25 cellular contexts compared by ENCODE assay signal in genomic region chr3:98972720-98973119, GRCh38.
DNase-seq lines count a peak whose midpoint lies in the region; ATAC-seq, FAIRE-seq and TF ChIP-seq lines count a peak whose summit lies in the region.
"Had no signal": no experiment of that assay in that cellular context is flagged by ENCODE, and none has a peak within 500 bp of the region (broad histone marks: within the 10 kb centered on the region; RNA-seq: fewer than 3 reads in every experiment).

No MANE protein-coding gene starts in this region.

- no peaks in the 10 kb centered on the region for H3K36me3 Mint-ChIP-seq in astrocyte (ENCODE audit: low read depth, unreplicated experiment)
- no peaks in the 10 kb centered on the region for H3K36me3 Mint-ChIP-seq in natural killer cell treated with Interleukin-12 subunit alpha and Interleukin-12 subunit beta and Interleukin-15 and Interleukin-18, amount 100 ng/mL, for 72 hours
- H3K36me3 Mint-ChIP-seq: activated CD8-positive, alpha-beta memory T cell treated with anti-CD3 and anti-CD28 coated beads, Interleukin-2, amount 10 ng/mL, durations not matched to agents 7 days and 5 days; stimulated activated effector memory CD8-positive, alpha-beta T cell treated with anti-CD3 and anti-CD28 coated beads, Interleukin-12 subunit alpha, Interleukin-12 subunit beta, amount 100 ng/mL, for 72 hours had no signal

- H3K14ac ChIP-seq in mesenchymal stem cell (ENCODE audit: low read length in 2 of 2) = no peak overlapping the region

- H4K91ac ChIP-seq in mesenchymal stem cell (ENCODE audit: low read length) = no peak overlapping the region

- H2BK5ac ChIP-seq in mesenchymal stem cell (ENCODE audit: low read depth, low read length, poor library complexity, severe bottlenecking) = peak overlapping the region; percentile 77

- WGBS in A549 (ENCODE audit: missing lambda C conversion rate) = 34% methylated on average over 3 of the region's 3 CpGs
- 100% methylated on average over 1 of the region's 3 CpGs for WGBS in mesenchymal stem cell

- no peak for TF ChIP-seq CTCF in A549 (IDR thresholded peaks at IDR 0.05)
- TF ChIP-seq CTCF in astrocyte (IDR thresholded peaks at IDR 0.05; ENCODE audit: insufficient read depth, low read depth, low read length) = no peak

- TF ChIP-seq EP300 in A549 (IDR thresholded peaks at IDR 0.05) = no peak

- peak overlapping the region; percentile 80 for H3K4me2 ChIP-seq in A549
- peak overlapping the region; percentile 70 for H3K4me2 ChIP-seq in astrocyte (ENCODE audit: low read length)
- no peak overlapping the region for H3K4me2 ChIP-seq in mesenchymal stem cell (ENCODE audit: low read length, poor library complexity, severe bottlenecking)

- no peak overlapping the region for H4K8ac ChIP-seq in mesenchymal stem cell (ENCODE audit: low read length)

- no peaks in the 10 kb centered on the region for H3K27me3 ChIP-seq in astrocyte (ENCODE audit: insufficient read depth, low read length)
- H3K27me3 ChIP-seq in mesenchymal stem cell (ENCODE audit: control insufficient read depth in 1 of 2, insufficient read depth in 1 of 2, low read length in 2 of 2) = no peaks in the 10 kb centered on the region
- H3K27me3 ChIP-seq: Peyer's patch had no signal

- H3K27ac ChIP-seq in A549 (peak overlapping the region; percentile 96 to 97), astrocyte (ENCODE audit: low read depth, low read length) (peak overlapping the region; percentile 99), mesenchymal stem cell (ENCODE audit: low read length, poor library complexity, severe bottlenecking) (peak overlapping the region; percentile 84)
- H3K27ac ChIP-seq: Peyer's patch had no signal

- ATAC-seq in A549 = peak in 1 of 2 experiments; percentile 10; a peak in 2 of 6 replicates
- ATAC-seq in natural killer cell treated with Interleukin-12 subunit alpha and Interleukin-12 subunit beta and Interleukin-15 and Interleukin-18, amount 100 ng/mL, for 72 hours = no peak
- ATAC-seq: activated CD8-positive, alpha-beta memory T cell treated with anti-CD3 and anti-CD28 coated beads, Interleukin-2, amount 10 ng/mL, durations not matched to agents 7 days and 5 days; activated T-cell treated with anti-CD3 and anti-CD28 coated beads, Interleukin-2, amount 50 U/mL, for 72 hours; stimulated activated effector memory CD8-positive, alpha-beta T cell treated with anti-CD3 and anti-CD28 coated beads, Interleukin-12 subunit alpha, Interleukin-12 subunit beta, amount 100 ng/mL, for 72 hours had no signal

- H2BK15ac ChIP-seq in mesenchymal stem cell (ENCODE audit: low read depth, poor library complexity, severe bottlenecking) = no peak overlapping the region

- H3K79me2 ChIP-seq in astrocyte (ENCODE audit: insufficient read depth, low read length) = peaks cover 35% of the 10 kb centered on the region

- H3K27me3 Mint-ChIP-seq in astrocyte (ENCODE audit: low read depth, unreplicated experiment) = no peaks in the 10 kb centered on the region
- no peaks in the 10 kb centered on the region for H3K27me3 Mint-ChIP-seq in natural killer cell treated with Interleukin-12 subunit alpha and Interleukin-12 subunit beta and Interleukin-15 and Interleukin-18, amount 100 ng/mL, for 72 hours
- H3K27me3 Mint-ChIP-seq: activated CD4-positive, alpha-beta T cell treated with anti-CD3 and anti-CD28 coated beads, Interleukin-2, amount 10 ng/mL, durations not matched to agents 7 days and 5 days; activated CD8-positive, alpha-beta memory T cell treated with anti-CD3 and anti-CD28 coated beads, Interleukin-2, amount 10 ng/mL, durations not matched to agents 7 days and 5 days had no signal

- H3K4ac ChIP-seq in mesenchymal stem cell (ENCODE audit: low read depth in 1 of 2, low read length in 2 of 2) = no peak overlapping the region

- peaks cover 7% of the 10 kb centered on the region for H3K9me3 Mint-ChIP-seq in astrocyte (ENCODE audit: unreplicated experiment)
- H3K9me3 Mint-ChIP-seq in natural killer cell treated with Interleukin-12 subunit alpha and Interleukin-12 subunit beta and Interleukin-15 and Interleukin-18, amount 100 ng/mL, for 72 hours = no peaks in the 10 kb centered on the region
- H3K9me3 Mint-ChIP-seq: activated naive CD4-positive, alpha-beta T cell treated with anti-CD3 and anti-CD28 coated beads, Interleukin-2, amount 50 U/mL, for 24 hours; T-helper 2 cell treated with Interferon-gamma antibody and Interleukin-4, amounts not matched to agents 5 μg/mL and 100 μg/mL, for 36 hours had no signal

- peak overlapping the region; percentile 85 for H3K9ac ChIP-seq in astrocyte (ENCODE audit: low read length)
- H3K9ac ChIP-seq in mesenchymal stem cell (ENCODE audit: low read length) = peak overlapping the region; percentile 78

- H3K4me3 Mint-ChIP-seq in astrocyte (ENCODE audit: unreplicated experiment) = no peak overlapping the region
- no peak overlapping the region for H3K4me3 Mint-ChIP-seq in natural killer cell treated with Interleukin-12 subunit alpha and Interleukin-12 subunit beta and Interleukin-15 and Interleukin-18, amount 100 ng/mL, for 72 hours
- H3K4me3 Mint-ChIP-seq: activated CD4-positive, alpha-beta T cell treated with anti-CD3 and anti-CD28 coated beads, Interleukin-2, amount 10 ng/mL, durations not matched to agents 7 days and 5 days; activated CD8-positive, alpha-beta memory T cell treated with anti-CD3 and anti-CD28 coated beads, Interleukin-2, amount 10 ng/mL, durations not matched to agents 7 days and 5 days; activated naive CD4-positive, alpha-beta T cell treated with anti-CD3 and anti-CD28 coated beads, Interleukin-2, amount 50 U/mL, for 24 hours; activated T-cell treated with anti-CD3 and anti-CD28 coated beads, Interleukin-2, amount 50 U/mL, for 72 hours; stimulated activated effector memory CD8-positive, alpha-beta T cell treated with anti-CD3 and anti-CD28 coated beads, Interleukin-12 subunit alpha, Interleukin-12 subunit beta, amount 100 ng/mL, for 72 hours; T-helper 2 cell treated with Interferon-gamma antibody and Interleukin-4, amounts not matched to agents 5 μg/mL and 100 μg/mL, for 36 hours had no signal

- POLR2A ChIA-PET in A549 (lab: Yijun Ruan, JAX) = interaction anchor here (1.7 to 2.5 kb wide), 3 partner anchors 59 to 72 kb away, joined by 5 to 36 read pairs (median 8); partner anchors contain the start of gene DCBLD2

- peak overlapping the region; percentile 78 for H3K27ac Mint-ChIP-seq in astrocyte (ENCODE audit: unreplicated experiment)
- no peak overlapping the region for H3K27ac Mint-ChIP-seq in natural killer cell treated with Interleukin-12 subunit alpha and Interleukin-12 subunit beta and Interleukin-15 and Interleukin-18, amount 100 ng/mL, for 72 hours
- H3K27ac Mint-ChIP-seq: activated CD4-positive, alpha-beta T cell treated with anti-CD3 and anti-CD28 coated beads, Interleukin-2, amount 10 ng/mL, durations not matched to agents 7 days and 5 days; activated CD8-positive, alpha-beta memory T cell treated with anti-CD3 and anti-CD28 coated beads, Interleukin-2, amount 10 ng/mL, durations not matched to agents 7 days and 5 days; activated naive CD4-positive, alpha-beta T cell treated with anti-CD3 and anti-CD28 coated beads, Interleukin-2, amount 50 U/mL, for 24 hours; activated T-cell treated with anti-CD3 and anti-CD28 coated beads, Interleukin-2, amount 50 U/mL, for 72 hours; stimulated activated effector memory CD8-positive, alpha-beta T cell treated with anti-CD3 and anti-CD28 coated beads, Interleukin-12 subunit alpha, Interleukin-12 subunit beta, amount 100 ng/mL, for 72 hours; T-helper 2 cell treated with Interferon-gamma antibody and Interleukin-4, amounts not matched to agents 5 μg/mL and 100 μg/mL, for 36 hours had no signal

- H3K9me3 ChIP-seq in A549 (peaks cover 25% of the 10 kb centered on the region; the same call in 1 of the 3 replicates), astrocyte (ENCODE audit: insufficient read depth, low read depth, low read length) (no peaks in the 10 kb centered on the region), mesenchymal stem cell (ENCODE audit: control insufficient read depth, low read length) (peaks cover 7% of the 10 kb centered on the region)
- H3K9me3 ChIP-seq: Caco-2, HAP-1, Peyer's patch had no signal

- H2BK120ac ChIP-seq in mesenchymal stem cell (ENCODE audit: low read depth, low read length) = no peak overlapping the region

- CTCF ChIA-PET in A549 (lab: Yijun Ruan, JAX) = interaction anchor here (1.3 kb wide), 1 partner anchor 84 kb away, joined by 3 read pairs; no protein-coding TSS in a partner anchor

- FAIRE-seq in A549 (lab: Jason Lieb, UNC) (no peak), HTR-8/SVneo (lab: Jason Lieb, UNC) (peak; percentile 13), astrocyte (lab: Jason Lieb, UNC) (peak; percentile 73)

- no peaks in the 10 kb centered on the region for H4K20me1 ChIP-seq in astrocyte (ENCODE audit: insufficient read depth, low read length)

- H3K4me1 ChIP-seq in A549 (peaks cover 57% of the 10 kb centered on the region), astrocyte (ENCODE audit: insufficient read depth, low read length) (peaks cover 30% of the 10 kb centered on the region), mesenchymal stem cell (ENCODE audit: control insufficient read depth, insufficient read depth, low read depth, low read length) (peaks cover 1% of the 10 kb centered on the region)
- H3K4me1 ChIP-seq: Caco-2, HAP-1, Peyer's patch had no signal

- TF ChIP-seq POLR2A in A549 (IDR thresholded peaks at IDR 0.05; ENCODE audit: low read length) = no peak

- no peaks in the 10 kb centered on the region for H3K36me3 ChIP-seq in astrocyte (ENCODE audit: insufficient read depth, low read length)
- no peaks in the 10 kb centered on the region for H3K36me3 ChIP-seq in mesenchymal stem cell (ENCODE audit: control insufficient read depth in 1 of 2, insufficient read depth in 2 of 2, low read depth in 1 of 2, low read length in 2 of 2)
- H3K36me3 ChIP-seq: HAP-1, Peyer's patch had no signal

- H3K4me3 ChIP-seq in A549 (no peak overlapping the region), astrocyte (ENCODE audit: insufficient read depth, low read depth, low read length) (no peak overlapping the region), mesenchymal stem cell (ENCODE audit: insufficient read depth in 1 of 2, low read depth in 1 of 2, low read length in 2 of 2) (no peak overlapping the region)
- H3K4me3 ChIP-seq: HAP-1, Peyer's patch had no signal

- H3K23ac ChIP-seq in mesenchymal stem cell (ENCODE audit: low read length in 2 of 2) = no peak overlapping the region

- DNase-seq in A549 (ENCODE audit: low read depth in 1 of 2, low spot score in 1 of 2) (peak in 1 of 2 experiments; percentile 81), HTR-8/SVneo (ENCODE audit: insufficient read length, low spot score) (no peak), astrocyte (ENCODE audit: low read depth) (no peak), mesenchymal stem cell (no peak), SKM-1 (lab: John Stamatoyannopoulos, UW; ENCODE audit: unreplicated experiment) (no peak), HuH-7 (ENCODE audit: low spot score) (no peak), SIG-M5 treated with dmso at 0.1 percent for 504 hours (lab: John Stamatoyannopoulos, UW; ENCODE audit: unreplicated experiment) (no peak)
- no peak for DNase-seq in natural killer cell treated with Interleukin-12 subunit alpha and Interleukin-12 subunit beta and Interleukin-15 and Interleukin-18, amount 100 ng/mL, for 72 hours (ENCODE audit: low spot score)
- DNase-seq: activated CD4-positive, alpha-beta T cell treated with anti-CD3 and anti-CD28 coated beads, Interleukin-2, amount 10 ng/mL, durations not matched to agents 7 days and 5 days; activated CD8-positive, alpha-beta memory T cell treated with anti-CD3 and anti-CD28 coated beads, Interleukin-2, amount 10 ng/mL, durations not matched to agents 7 days and 5 days; activated T-cell treated with anti-CD3 and anti-CD28 coated beads, Interleukin-2, amount 50 U/mL, for 72 hours; C1 segment of cervical spinal cord; Caco-2; DND-41; head of caudate nucleus; NCI-H1694; NCI-H2171; NCI-H510A treated with DMSO at 0.1 percent for 48 hours; Peyer's patch; stimulated activated CD4-positive, alpha-beta T cell treated with anti-CD3 and anti-CD28 coated beads, Interleukin-2, amount 100 ng/mL, for 48 hours; substantia nigra had no signal

- H2AK5ac ChIP-seq in mesenchymal stem cell (ENCODE audit: low read length, severe bottlenecking) = peak overlapping the region; percentile 58

- H2AFZ ChIP-seq in astrocyte (ENCODE audit: low read depth, low read length) = no peak overlapping the region
- H2AFZ ChIP-seq in mesenchymal stem cell (ENCODE audit: low read depth, low read length) = no peak overlapping the region

- H3K4me1 Mint-ChIP-seq in astrocyte (ENCODE audit: low read depth, unreplicated experiment) = peaks cover 24% of the 10 kb centered on the region
- no peaks in the 10 kb centered on the region for H3K4me1 Mint-ChIP-seq in natural killer cell treated with Interleukin-12 subunit alpha and Interleukin-12 subunit beta and Interleukin-15 and Interleukin-18, amount 100 ng/mL, for 72 hours (ENCODE audit: low read depth in 2 of 2)
- H3K4me1 Mint-ChIP-seq: stimulated activated effector memory CD8-positive, alpha-beta T cell treated with anti-CD3 and anti-CD28 coated beads, Interleukin-12 subunit alpha, Interleukin-12 subunit beta, amount 100 ng/mL, for 72 hours had no signal

- H2BK12ac ChIP-seq in mesenchymal stem cell (ENCODE audit: low read length in 2 of 2) = no peak overlapping the region

- no peaks in the 10 kb centered on the region for H3K79me1 ChIP-seq in mesenchymal stem cell (replicated peaks; ENCODE audit: low read length, poor library complexity, severe bottlenecking)

- no peak overlapping the region for H3K18ac ChIP-seq in mesenchymal stem cell (ENCODE audit: low read depth in 1 of 2, low read length in 2 of 2)

- TF ChIP-seq RAD21 in A549 (conservative IDR thresholded peaks at IDR 0.05 in 1 of 2, IDR thresholded peaks at IDR 0.05 in 1 of 2) = no peak
